In the genomic region with DNA sequence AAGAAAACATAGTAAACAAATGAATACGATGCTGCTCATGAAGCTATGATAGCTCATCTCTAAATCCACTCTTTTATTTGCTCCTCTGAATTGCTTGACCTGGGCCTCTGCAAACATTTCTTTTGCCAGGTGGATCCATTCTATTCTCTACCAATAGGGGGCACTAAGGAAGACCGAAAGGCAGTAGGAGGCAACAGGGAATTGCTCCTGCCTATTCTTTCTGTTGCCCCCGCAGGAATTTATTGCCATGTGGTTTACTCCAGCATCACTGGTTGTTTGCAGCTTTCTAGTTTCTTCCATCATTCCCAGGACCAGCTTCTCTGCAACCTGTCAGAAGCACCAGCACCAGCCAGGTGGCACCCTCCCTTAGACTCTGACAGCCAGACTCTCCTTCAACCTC, we compare ENCODE assay signal across 15 cellular contexts. TPM values are rescaled to one million over a fixed set of nuclear protein-coding genes. Genes with fewer than 3 reads are reported as not detected.
DNase-seq lines count a peak whose midpoint lies in the region; ATAC-seq, FAIRE-seq and TF ChIP-seq lines count a peak whose summit lies in the region.
"Had no signal": no experiment of that assay in that cellular context is flagged by ENCODE, and none has a peak within 500 bp of the region (broad histone marks: within the 10 kb centered on the region; RNA-seq: fewer than 3 reads in every experiment).

No MANE protein-coding gene starts in this region.

- H3K4me3 Mint-ChIP-seq in stimulated activated memory B cell treated with anti-CD40 and anti-IgM and Interleukin-4, amounts not matched to agents 10 μg/mL and 1 μg/mL and 100 μg/mL, for 72 hours, result no peak overlapping the region
- H3K4me3 Mint-ChIP-seq in stimulated activated effector memory CD8-positive, alpha-beta T cell treated with anti-CD3 and anti-CD28 coated beads, Interleukin-12 subunit alpha, Interleukin-12 subunit beta, amount 100 ng/mL, for 72 hours, result no peak overlapping the region
- H3K4me3 Mint-ChIP-seq: activated CD4-positive, alpha-beta T cell treated with anti-CD3 and anti-CD28 coated beads, Interleukin-2, amount 10 ng/mL, durations not matched to agents 24 days and 14 days; stimulated activated naive CD8-positive, alpha-beta T cell treated with anti-CD3 and anti-CD28 coated beads, Interleukin-15, amount 100 ng/mL, for 72 hours had no signal

- no peaks in the 10 kb centered on the region for H4K20me1 ChIP-seq in endothelial cell of umbilical vein (replicated peaks; ENCODE audit: control insufficient read depth, extremely low read depth, insufficient read depth, low read length)

- peak overlapping the region; percentile 84 for H3K27ac Mint-ChIP-seq in stimulated activated memory B cell treated with anti-CD40 and anti-IgM and Interleukin-4, amounts not matched to agents 10 μg/mL and 1 μg/mL and 100 μg/mL, for 72 hours
- H3K27ac Mint-ChIP-seq in stimulated activated effector memory CD8-positive, alpha-beta T cell treated with anti-CD3 and anti-CD28 coated beads, Interleukin-12 subunit alpha, Interleukin-12 subunit beta, amount 100 ng/mL, for 72 hours, result no peak overlapping the region
- H3K27ac Mint-ChIP-seq: activated CD4-positive, alpha-beta T cell treated with anti-CD3 and anti-CD28 coated beads, Interleukin-2, amount 10 ng/mL, durations not matched to agents 24 days and 14 days had no signal

- TF ChIP-seq POLR2A in NB4 (IDR thresholded peaks at IDR 0.05; ENCODE audit: extremely low read depth, insufficient read length) (no peak), endothelial cell of umbilical vein (IDR thresholded peaks at IDR 0.05; ENCODE audit: low read depth, low read length) (no peak)

- no TSS peak for BruUV-seq in endothelial cell of umbilical vein (replicated peaks; lab: Mats Ljungman, UMichigan)

- H3K4me3 ChIP-seq in NB4 (ENCODE audit: low read depth, low read length) (no peak overlapping the region), endothelial cell of umbilical vein (replicated peaks in 1 of 3; ENCODE audit: insufficient read depth in 1 of 3, low read depth in 1 of 3, low read length in 3 of 3) (no peak overlapping the region)

- no peak overlapping the region for H3K4me2 ChIP-seq in endothelial cell of umbilical vein (ENCODE audit: insufficient read depth, low read length)

- POLR2A ChIA-PET in endothelial cell of umbilical vein (lab: Charles Lee), result no interaction called here

- no peak overlapping the region for H3K27ac ChIP-seq in endothelial cell of umbilical vein (ENCODE audit: insufficient read depth, low read depth, low read length)

- no peaks in the 10 kb centered on the region for H3K4me1 ChIP-seq in endothelial cell of umbilical vein (ENCODE audit: control insufficient read depth, extremely low read depth, insufficient read depth, low read length)

- no peaks in the 10 kb centered on the region for H3K9me3 ChIP-seq in endothelial cell of umbilical vein (replicated peaks; ENCODE audit: control insufficient read depth, insufficient read depth, low read length)

- FAIRE-seq in endothelial cell of umbilical vein (lab: Jason Lieb, UNC), result no peak

- no peaks in the 10 kb centered on the region for H3K27me3 ChIP-seq in endothelial cell of umbilical vein (ENCODE audit: control insufficient read depth in 2 of 2, insufficient read depth in 2 of 2, low read length in 2 of 2)

- H3K27me3 Mint-ChIP-seq in stimulated activated memory B cell treated with anti-CD40 and anti-IgM and Interleukin-4, amounts not matched to agents 10 μg/mL and 1 μg/mL and 100 μg/mL, for 72 hours, result no peaks in the 10 kb centered on the region
- H3K27me3 Mint-ChIP-seq: stimulated activated naive CD8-positive, alpha-beta T cell treated with anti-CD3 and anti-CD28 coated beads, Interleukin-15, amount 100 ng/mL, for 72 hours had no signal

- DNase-seq in NCI-H748 (lab: John Stamatoyannopoulos, UW; ENCODE audit: unreplicated experiment) (peak; percentile 7), NCI-H748 treated with DMSO at 0.1 percent for 48 hours (lab: John Stamatoyannopoulos, UW) (no peak), NB4 (ENCODE audit: low read depth) (no peak), endothelial cell of umbilical vein (ENCODE audit: low read depth, low spot score) (no peak), T1000 (lab: John Stamatoyannopoulos, UW) (no peak), NCI-H1694 (lab: John Stamatoyannopoulos, UW) (no peak)
- no peak for DNase-seq in stimulated activated effector memory CD8-positive, alpha-beta T cell treated with anti-CD3 and anti-CD28 coated beads, Interleukin-12 subunit alpha, Interleukin-12 subunit beta, amount 100 ng/mL, for 72 hours (ENCODE audit: low spot score in 2 of 2)
- DNase-seq: activated CD4-positive, alpha-beta T cell treated with anti-CD3 and anti-CD28 coated beads, Interleukin-2, amount 10 ng/mL, durations not matched to agents 24 days and 14 days; activated effector memory CD4-positive, alpha-beta T cell treated with Interleukin-2 at 50 U/mL for 16 hours; cerebellar nuclear complex; left cardiac atrium; NCI-H446 treated with DMSO at 0.1 percent for 48 hours; stimulated activated CD4-positive, alpha-beta T cell treated with anti-CD3 and anti-CD28 coated beads, Interleukin-2, amount 100 ng/mL, for 24 hours; stimulated activated naive CD8-positive, alpha-beta T cell treated with anti-CD3 and anti-CD28 coated beads, Interleukin-15, amount 100 ng/mL, for 72 hours had no signal

- H3K9me3 Mint-ChIP-seq in stimulated activated memory B cell treated with anti-CD40 and anti-IgM and Interleukin-4, amounts not matched to agents 10 μg/mL and 1 μg/mL and 100 μg/mL, for 72 hours, result no peaks in the 10 kb centered on the region
- no peaks in the 10 kb centered on the region for H3K9me3 Mint-ChIP-seq in stimulated activated effector memory CD8-positive, alpha-beta T cell treated with anti-CD3 and anti-CD28 coated beads, Interleukin-12 subunit alpha, Interleukin-12 subunit beta, amount 100 ng/mL, for 72 hours
- H3K9me3 Mint-ChIP-seq: activated CD4-positive, alpha-beta T cell treated with anti-CD3 and anti-CD28 coated beads, Interleukin-2, amount 10 ng/mL, durations not matched to agents 24 days and 14 days; stimulated activated naive CD8-positive, alpha-beta T cell treated with anti-CD3 and anti-CD28 coated beads, Interleukin-15, amount 100 ng/mL, for 72 hours had no signal

- dilution Hi-C loops in endothelial cell of umbilical vein (cut with MboI; ENCODE audit: extremely low pct_ligation_motif_present, low sequenced_read_pairs), result no loop called here

- no peak for ATAC-seq in stimulated activated memory B cell treated with anti-CD40 and anti-IgM and Interleukin-4, amounts not matched to agents 10 μg/mL and 1 μg/mL and 100 μg/mL, for 72 hours
- no peak for ATAC-seq in stimulated activated effector memory CD8-positive, alpha-beta T cell treated with anti-CD3 and anti-CD28 coated beads, Interleukin-12 subunit alpha, Interleukin-12 subunit beta, amount 100 ng/mL, for 72 hours
- ATAC-seq: left cardiac atrium; stimulated activated naive CD8-positive, alpha-beta T cell treated with anti-CD3 and anti-CD28 coated beads, Interleukin-15, amount 100 ng/mL, for 72 hours had no signal

- intact Hi-C loops in endothelial cell of umbilical vein (cut with micrococcal nuclease), result no loop called here

- no peak overlapping the region for H3K9ac ChIP-seq in endothelial cell of umbilical vein (replicated peaks; ENCODE audit: extremely low read depth, insufficient read depth, low read length)

- CTCF ChIA-PET in endothelial cell of umbilical vein (lab: Charles Lee), result interaction anchor here (0.8 to 11.9 kb wide), 7 partner anchors 9 to 1198 kb away, joined by 3 to 203 read pairs (median 4); no protein-coding TSS in a partner anchor

- H3K9me1 ChIP-seq in endothelial cell of umbilical vein (replicated peaks; ENCODE audit: control insufficient read depth, extremely low read depth, insufficient read depth, low read length), result no peaks in the 10 kb centered on the region

- peak; percentile 19 for TF ChIP-seq CTCF in NB4 (IDR thresholded peaks at IDR 0.05; ENCODE audit: low read depth, low read length)
- TF ChIP-seq CTCF in endothelial cell of umbilical vein (IDR thresholded peaks at IDR 0.05; ENCODE audit: extremely low read depth in 1 of 2, insufficient read depth in 1 of 2, low read depth in 1 of 2, low read length in 2 of 2), result peak; percentile 21 to 34

- no peaks in the 10 kb centered on the region for H3K79me2 ChIP-seq in endothelial cell of umbilical vein (ENCODE audit: control insufficient read depth, insufficient read depth, low read length)

- H3K4me1 Mint-ChIP-seq in stimulated activated memory B cell treated with anti-CD40 and anti-IgM and Interleukin-4, amounts not matched to agents 10 μg/mL and 1 μg/mL and 100 μg/mL, for 72 hours, result peaks cover 65% of the 10 kb centered on the region
- H3K4me1 Mint-ChIP-seq in stimulated activated effector memory CD8-positive, alpha-beta T cell treated with anti-CD3 and anti-CD28 coated beads, Interleukin-12 subunit alpha, Interleukin-12 subunit beta, amount 100 ng/mL, for 72 hours, result no peaks in the 10 kb centered on the region

- H2AFZ ChIP-seq in endothelial cell of umbilical vein (ENCODE audit: low read depth, low read length), result no peak overlapping the region

- H3K36me3 ChIP-seq in endothelial cell of umbilical vein (ENCODE audit: control insufficient read depth in 2 of 2, extremely low read depth in 1 of 2, insufficient read depth in 2 of 2, low read length in 2 of 2), result no peaks in the 10 kb centered on the region

- peaks cover 37% of the 10 kb centered on the region for H3K36me3 Mint-ChIP-seq in stimulated activated memory B cell treated with anti-CD40 and anti-IgM and Interleukin-4, amounts not matched to agents 10 μg/mL and 1 μg/mL and 100 μg/mL, for 72 hours
- no peaks in the 10 kb centered on the region for H3K36me3 Mint-ChIP-seq in stimulated activated effector memory CD8-positive, alpha-beta T cell treated with anti-CD3 and anti-CD28 coated beads, Interleukin-12 subunit alpha, Interleukin-12 subunit beta, amount 100 ng/mL, for 72 hours

RNA-seq across cellular contexts. Expression of a gene that starts 5.3 kb away (rescaled TPM):
- total RNA-seq in endothelial cell of umbilical vein, result not detected in 2 replicates
- not detected in 2 replicates for polyA plus RNA-seq in endothelial cell of umbilical vein
- not detected in 2 replicates for polyA plus RNA-seq in endothelial cell of umbilical vein (2011; cell fraction: cytosol; rRNA removed)
- not detected in 2 replicates for polyA plus RNA-seq in endothelial cell of umbilical vein (2011; cell fraction: nucleus; rRNA removed)
- not detected in 2 replicates for polyA plus RNA-seq in endothelial cell of umbilical vein (2012)
- not detected in 2 replicates for polyA minus RNA-seq in endothelial cell of umbilical vein
- not detected for polyA minus RNA-seq in endothelial cell of umbilical vein (2011; cell fraction: cytosol; rRNA and poly(A)+ RNA removed)
- not detected in 2 replicates for polyA minus RNA-seq in endothelial cell of umbilical vein (2011; cell fraction: nucleus; rRNA and poly(A)+ RNA removed)
- total RNA-seq: activated CD4-positive, alpha-beta T cell treated with anti-CD3 and anti-CD28 coated beads, Interleukin-2, amount 10 ng/mL, durations not matched to agents 24 days and 14 days had no signal

RNA-seq across cellular contexts. Expression of a gene that starts 36.6 kb away (rescaled TPM):
- total RNA-seq in endothelial cell of umbilical vein, result 186 and 250 TPM in 2 replicates
- polyA plus RNA-seq in endothelial cell of umbilical vein, result 187 and 199 TPM in 2 replicates
- polyA plus RNA-seq in endothelial cell of umbilical vein (2011; cell fraction: cytosol; rRNA removed), result 140 and 149 TPM in 2 replicates
- polyA plus RNA-seq in endothelial cell of umbilical vein (2011; cell fraction: nucleus; rRNA removed), result 844 and 892 TPM in 2 replicates
- polyA plus RNA-seq in endothelial cell of umbilical vein (2012), result 403 and 476 TPM in 2 replicates
- polyA minus RNA-seq in endothelial cell of umbilical vein, result 412 and 539 TPM in 2 replicates
- 70.1 TPM for polyA minus RNA-seq in endothelial cell of umbilical vein (2011; cell fraction: cytosol; rRNA and poly(A)+ RNA removed)
- 1,729 and 1,944 TPM in 2 replicates for polyA minus RNA-seq in endothelial cell of umbilical vein (2011; cell fraction: nucleus; rRNA and poly(A)+ RNA removed)
